ENCODE assay signal across 1 cellular context in the genomic region with DNA sequence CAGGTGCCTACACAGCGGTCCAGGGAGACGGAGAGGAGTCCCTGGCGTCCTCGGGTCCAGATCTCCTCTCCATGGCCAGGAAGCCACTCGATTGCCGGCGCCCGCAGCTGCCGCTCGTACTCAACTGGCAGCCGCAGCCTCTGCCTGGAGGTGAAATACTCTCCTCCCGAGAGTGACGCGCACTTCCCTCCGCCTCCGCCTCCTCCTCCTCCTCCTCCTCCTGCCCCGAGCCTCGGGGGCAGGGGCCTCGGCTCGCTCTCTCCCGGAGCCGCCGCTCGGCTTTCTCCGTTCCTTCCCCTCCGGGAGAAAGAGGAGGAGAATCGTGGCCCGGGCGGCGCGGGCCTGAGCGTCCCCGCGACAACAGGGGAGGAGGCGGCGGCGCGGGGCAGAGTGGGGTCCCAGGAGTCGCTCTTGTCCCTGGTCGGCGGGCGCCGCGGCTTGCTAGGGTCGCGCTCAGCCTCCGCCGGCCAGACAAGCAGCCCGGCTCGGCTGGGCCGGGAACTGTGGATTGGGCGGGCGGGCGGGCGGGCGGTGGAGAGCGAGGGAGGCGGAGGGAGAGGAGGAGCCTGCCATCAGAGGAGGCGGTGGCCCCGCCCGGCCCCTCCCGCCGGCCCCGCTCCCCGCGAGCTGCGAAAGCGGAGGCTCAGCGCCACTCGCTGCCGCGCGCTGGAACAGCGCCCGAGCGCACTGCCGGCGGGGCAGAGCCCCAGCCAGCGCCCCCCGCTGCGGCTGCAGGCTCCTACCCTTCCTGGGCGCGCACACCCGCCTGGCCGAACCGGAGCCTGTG.
TF ChIP-seq lines count a peak whose summit lies in the region.

A gene with protein sequence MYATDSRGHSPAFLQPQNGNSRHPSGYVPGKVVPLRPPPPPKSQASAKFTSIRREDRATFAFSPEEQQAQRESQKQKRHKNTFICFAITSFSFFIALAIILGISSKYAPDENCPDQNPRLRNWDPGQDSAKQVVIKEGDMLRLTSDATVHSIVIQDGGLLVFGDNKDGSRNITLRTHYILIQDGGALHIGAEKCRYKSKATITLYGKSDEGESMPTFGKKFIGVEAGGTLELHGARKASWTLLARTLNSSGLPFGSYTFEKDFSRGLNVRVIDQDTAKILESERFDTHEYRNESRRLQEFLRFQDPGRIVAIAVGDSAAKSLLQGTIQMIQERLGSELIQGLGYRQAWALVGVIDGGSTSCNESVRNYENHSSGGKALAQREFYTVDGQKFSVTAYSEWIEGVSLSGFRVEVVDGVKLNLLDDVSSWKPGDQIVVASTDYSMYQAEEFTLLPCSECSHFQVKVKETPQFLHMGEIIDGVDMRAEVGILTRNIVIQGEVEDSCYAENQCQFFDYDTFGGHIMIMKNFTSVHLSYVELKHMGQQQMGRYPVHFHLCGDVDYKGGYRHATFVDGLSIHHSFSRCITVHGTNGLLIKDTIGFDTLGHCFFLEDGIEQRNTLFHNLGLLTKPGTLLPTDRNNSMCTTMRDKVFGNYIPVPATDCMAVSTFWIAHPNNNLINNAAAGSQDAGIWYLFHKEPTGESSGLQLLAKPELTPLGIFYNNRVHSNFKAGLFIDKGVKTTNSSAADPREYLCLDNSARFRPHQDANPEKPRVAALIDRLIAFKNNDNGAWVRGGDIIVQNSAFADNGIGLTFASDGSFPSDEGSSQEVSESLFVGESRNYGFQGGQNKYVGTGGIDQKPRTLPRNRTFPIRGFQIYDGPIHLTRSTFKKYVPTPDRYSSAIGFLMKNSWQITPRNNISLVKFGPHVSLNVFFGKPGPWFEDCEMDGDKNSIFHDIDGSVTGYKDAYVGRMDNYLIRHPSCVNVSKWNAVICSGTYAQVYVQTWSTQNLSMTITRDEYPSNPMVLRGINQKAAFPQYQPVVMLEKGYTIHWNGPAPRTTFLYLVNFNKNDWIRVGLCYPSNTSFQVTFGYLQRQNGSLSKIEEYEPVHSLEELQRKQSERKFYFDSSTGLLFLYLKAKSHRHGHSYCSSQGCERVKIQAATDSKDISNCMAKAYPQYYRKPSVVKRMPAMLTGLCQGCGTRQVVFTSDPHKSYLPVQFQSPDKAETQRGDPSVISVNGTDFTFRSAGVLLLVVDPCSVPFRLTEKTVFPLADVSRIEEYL (N-terminal part only) (minus strand): TSS at position 126 of the 787 bp plus-strand sequence. CDS start 18,140 bp downstream, outside the sequence.

TF ChIP-seq in HepG2, 621 proteins besides CTCF, POLR2A, EP300 and RAD21 (continued from another document and continues in another):
- TF ChIP-seq, protein P1, sequence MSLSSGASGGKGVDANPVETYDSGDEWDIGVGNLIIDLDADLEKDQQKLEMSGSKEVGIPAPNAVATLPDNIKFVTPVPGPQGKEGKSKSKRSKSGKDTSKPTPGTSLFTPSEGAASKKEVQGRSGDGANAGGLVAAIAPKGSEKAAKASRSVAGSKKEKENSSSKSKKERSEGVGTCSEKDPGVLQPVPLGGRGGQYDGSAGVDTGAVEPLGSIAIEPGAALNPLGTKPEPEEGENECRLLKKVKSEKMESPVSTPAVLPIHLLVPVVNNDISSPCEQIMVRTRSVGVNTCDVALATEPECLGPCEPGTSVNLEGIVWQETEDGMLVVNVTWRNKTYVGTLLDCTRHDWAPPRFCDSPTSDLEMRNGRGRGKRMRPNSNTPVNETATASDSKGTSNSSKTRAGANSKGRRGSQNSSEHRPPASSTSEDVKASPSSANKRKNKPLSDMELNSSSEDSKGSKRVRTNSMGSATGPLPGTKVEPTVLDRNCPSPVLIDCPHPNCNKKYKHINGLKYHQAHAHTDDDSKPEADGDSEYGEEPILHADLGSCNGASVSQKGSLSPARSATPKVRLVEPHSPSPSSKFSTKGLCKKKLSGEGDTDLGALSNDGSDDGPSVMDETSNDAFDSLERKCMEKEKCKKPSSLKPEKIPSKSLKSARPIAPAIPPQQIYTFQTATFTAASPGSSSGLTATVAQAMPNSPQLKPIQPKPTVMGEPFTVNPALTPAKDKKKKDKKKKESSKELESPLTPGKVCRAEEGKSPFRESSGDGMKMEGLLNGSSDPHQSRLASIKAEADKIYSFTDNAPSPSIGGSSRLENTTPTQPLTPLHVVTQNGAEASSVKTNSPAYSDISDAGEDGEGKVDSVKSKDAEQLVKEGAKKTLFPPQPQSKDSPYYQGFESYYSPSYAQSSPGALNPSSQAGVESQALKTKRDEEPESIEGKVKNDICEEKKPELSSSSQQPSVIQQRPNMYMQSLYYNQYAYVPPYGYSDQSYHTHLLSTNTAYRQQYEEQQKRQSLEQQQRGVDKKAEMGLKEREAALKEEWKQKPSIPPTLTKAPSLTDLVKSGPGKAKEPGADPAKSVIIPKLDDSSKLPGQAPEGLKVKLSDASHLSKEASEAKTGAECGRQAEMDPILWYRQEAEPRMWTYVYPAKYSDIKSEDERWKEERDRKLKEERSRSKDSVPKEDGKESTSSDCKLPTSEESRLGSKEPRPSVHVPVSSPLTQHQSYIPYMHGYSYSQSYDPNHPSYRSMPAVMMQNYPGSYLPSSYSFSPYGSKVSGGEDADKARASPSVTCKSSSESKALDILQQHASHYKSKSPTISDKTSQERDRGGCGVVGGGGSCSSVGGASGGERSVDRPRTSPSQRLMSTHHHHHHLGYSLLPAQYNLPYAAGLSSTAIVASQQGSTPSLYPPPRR (CRISPR knock-in tag; IDR thresholded peaks at IDR 0.05; ENCODE audit: borderline replicate concordance): peak; percentile 62
- no peak for TF ChIP-seq KDM1A (CRISPR knock-in tag; IDR thresholded peaks at IDR 0.05)
- TF ChIP-seq GFI1 (CRISPR knock-in tag; IDR thresholded peaks at IDR 0.05; ENCODE audit: borderline replicate concordance): 0 out of 2 replicates have a peak, but pooled peaks have one; percentile 21
- TF ChIP-seq ZNF12 (CRISPR knock-in tag; IDR thresholded peaks at IDR 0.05): peak; percentile 32; the same call in 1 of the 2 replicates
- TF ChIP-seq SP4 (CRISPR knock-in tag; IDR thresholded peaks at IDR 0.05): peak; percentile 54
- TF ChIP-seq ZNF780A (CRISPR knock-in tag; IDR thresholded peaks at IDR 0.05): 0 out of 2 replicates have a peak, but pooled peaks have one; percentile 35
- TF ChIP-seq, protein P2, sequence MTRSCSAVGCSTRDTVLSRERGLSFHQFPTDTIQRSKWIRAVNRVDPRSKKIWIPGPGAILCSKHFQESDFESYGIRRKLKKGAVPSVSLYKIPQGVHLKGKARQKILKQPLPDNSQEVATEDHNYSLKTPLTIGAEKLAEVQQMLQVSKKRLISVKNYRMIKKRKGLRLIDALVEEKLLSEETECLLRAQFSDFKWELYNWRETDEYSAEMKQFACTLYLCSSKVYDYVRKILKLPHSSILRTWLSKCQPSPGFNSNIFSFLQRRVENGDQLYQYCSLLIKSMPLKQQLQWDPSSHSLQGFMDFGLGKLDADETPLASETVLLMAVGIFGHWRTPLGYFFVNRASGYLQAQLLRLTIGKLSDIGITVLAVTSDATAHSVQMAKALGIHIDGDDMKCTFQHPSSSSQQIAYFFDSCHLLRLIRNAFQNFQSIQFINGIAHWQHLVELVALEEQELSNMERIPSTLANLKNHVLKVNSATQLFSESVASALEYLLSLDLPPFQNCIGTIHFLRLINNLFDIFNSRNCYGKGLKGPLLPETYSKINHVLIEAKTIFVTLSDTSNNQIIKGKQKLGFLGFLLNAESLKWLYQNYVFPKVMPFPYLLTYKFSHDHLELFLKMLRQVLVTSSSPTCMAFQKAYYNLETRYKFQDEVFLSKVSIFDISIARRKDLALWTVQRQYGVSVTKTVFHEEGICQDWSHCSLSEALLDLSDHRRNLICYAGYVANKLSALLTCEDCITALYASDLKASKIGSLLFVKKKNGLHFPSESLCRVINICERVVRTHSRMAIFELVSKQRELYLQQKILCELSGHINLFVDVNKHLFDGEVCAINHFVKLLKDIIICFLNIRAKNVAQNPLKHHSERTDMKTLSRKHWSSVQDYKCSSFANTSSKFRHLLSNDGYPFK (CRISPR knock-in tag; IDR thresholded peaks at IDR 0.05; ENCODE audit: borderline replicate concordance): no peak
- TF ChIP-seq POLR2AphosphoS5 (IDR thresholded peaks at IDR 0.05; ENCODE audit: low read depth, low read length): peak; percentile 92
- TF ChIP-seq ZNF615 (CRISPR knock-in tag; IDR thresholded peaks at IDR 0.05; ENCODE audit: borderline replicate concordance): 0 out of 2 replicates have a peak, but pooled peaks have one; percentile 86
- TF ChIP-seq AHR (CRISPR knock-in tag; IDR thresholded peaks at IDR 0.05): 0 out of 2 replicates have a peak, but pooled peaks have one; percentile 64
- TF ChIP-seq ZNF747 (CRISPR knock-in tag; IDR thresholded peaks at IDR 0.05; ENCODE audit: borderline replicate concordance): peak; percentile 68; the same call in 1 of the 2 replicates
- TF ChIP-seq ETV6 (CRISPR knock-in tag; conservative IDR thresholded peaks at IDR 0.05): 0 out of 2 replicates have a peak, but pooled peaks have one; percentile 53
- TF ChIP-seq MXD4 (CRISPR knock-in tag; IDR thresholded peaks at IDR 0.05): 0 out of 2 replicates have a peak, but pooled peaks have one; percentile 38
- TF ChIP-seq, protein P3, sequence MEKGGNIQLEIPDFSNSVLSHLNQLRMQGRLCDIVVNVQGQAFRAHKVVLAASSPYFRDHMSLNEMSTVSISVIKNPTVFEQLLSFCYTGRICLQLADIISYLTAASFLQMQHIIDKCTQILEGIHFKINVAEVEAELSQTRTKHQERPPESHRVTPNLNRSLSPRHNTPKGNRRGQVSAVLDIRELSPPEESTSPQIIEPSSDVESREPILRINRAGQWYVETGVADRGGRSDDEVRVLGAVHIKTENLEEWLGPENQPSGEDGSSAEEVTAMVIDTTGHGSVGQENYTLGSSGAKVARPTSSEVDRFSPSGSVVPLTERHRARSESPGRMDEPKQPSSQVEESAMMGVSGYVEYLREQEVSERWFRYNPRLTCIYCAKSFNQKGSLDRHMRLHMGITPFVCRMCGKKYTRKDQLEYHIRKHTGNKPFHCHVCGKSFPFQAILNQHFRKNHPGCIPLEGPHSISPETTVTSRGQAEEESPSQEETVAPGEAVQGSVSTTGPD (CRISPR knock-in tag; IDR thresholded peaks at IDR 0.05): no peak
- TF ChIP-seq ZNF605 (CRISPR knock-in tag; IDR thresholded peaks at IDR 0.05): peak; percentile 10; the same call in 1 of the 2 replicates
- TF ChIP-seq KDM2A (CRISPR knock-in tag; IDR thresholded peaks at IDR 0.05; ENCODE audit: borderline replicate concordance, low read depth): peak; percentile 78; the same call in 1 of the 2 replicates
- peak; percentile 54; the same call in 1 of the 2 replicates for TF ChIP-seq RXRA (CRISPR knock-in tag; IDR thresholded peaks at IDR 0.05)
- TF ChIP-seq FOXK1 (CRISPR knock-in tag; IDR thresholded peaks at IDR 0.05; ENCODE audit: borderline replicate concordance, low read depth): 0 out of 2 replicates have a peak, but pooled peaks have one; percentile 30
- TF ChIP-seq ZNF790 (CRISPR knock-in tag; IDR thresholded peaks at IDR 0.05; ENCODE audit: borderline replicate concordance): 0 out of 2 replicates have a peak, but pooled peaks have one; percentile 66
- TF ChIP-seq BCL6 (CRISPR knock-in tag; IDR thresholded peaks at IDR 0.05): peak; percentile 35; the same call in 1 of the 2 replicates
- TF ChIP-seq, protein P4, sequence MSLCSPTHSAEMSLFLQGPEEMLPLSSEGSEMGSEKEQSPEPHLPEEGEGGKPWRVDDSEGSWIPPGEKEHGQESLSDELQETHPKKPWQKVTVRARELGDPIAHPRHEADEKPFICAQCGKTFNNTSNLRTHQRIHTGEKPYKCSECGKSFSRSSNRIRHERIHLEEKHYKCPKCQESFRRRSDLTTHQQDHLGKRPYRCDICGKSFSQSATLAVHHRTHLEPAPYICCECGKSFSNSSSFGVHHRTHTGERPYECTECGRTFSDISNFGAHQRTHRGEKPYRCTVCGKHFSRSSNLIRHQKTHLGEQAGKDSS (CRISPR knock-in tag; IDR thresholded peaks at IDR 0.05; ENCODE audit: borderline replicate concordance, low read depth): 0 out of 2 replicates have a peak, but pooled peaks have one; percentile 41
- peak; percentile 57; the same call in 1 of the 2 replicates for TF ChIP-seq ZNF564 (CRISPR knock-in tag; IDR thresholded peaks at IDR 0.05)
- TF ChIP-seq, protein P5, sequence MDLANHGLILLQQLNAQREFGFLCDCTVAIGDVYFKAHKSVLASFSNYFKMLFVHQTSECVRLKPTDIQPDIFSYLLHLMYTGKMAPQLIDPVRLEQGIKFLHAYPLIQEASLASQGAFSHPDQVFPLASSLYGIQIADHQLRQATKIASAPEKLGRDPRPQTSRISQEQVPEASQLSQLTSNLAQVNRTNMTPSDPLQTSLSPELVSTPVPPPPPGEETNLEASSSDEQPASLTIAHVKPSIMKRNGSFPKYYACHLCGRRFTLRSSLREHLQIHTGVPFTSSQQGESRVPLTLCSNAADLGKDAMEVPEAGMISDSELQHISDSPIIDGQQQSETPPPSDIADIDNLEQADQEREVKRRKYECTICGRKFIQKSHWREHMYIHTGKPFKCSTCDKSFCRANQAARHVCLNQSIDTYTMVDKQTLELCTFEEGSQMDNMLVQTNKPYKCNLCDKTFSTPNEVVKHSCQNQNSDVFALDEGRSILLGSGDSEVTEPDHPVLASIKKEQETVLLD (CRISPR knock-in tag; IDR thresholded peaks at IDR 0.05; ENCODE audit: low read depth): 0 out of 2 replicates have a peak, but pooled peaks have one; percentile 23
- TF ChIP-seq ZNF562 (CRISPR knock-in tag; IDR thresholded peaks at IDR 0.05; ENCODE audit: borderline replicate concordance): no peak
- TF ChIP-seq, protein P6, sequence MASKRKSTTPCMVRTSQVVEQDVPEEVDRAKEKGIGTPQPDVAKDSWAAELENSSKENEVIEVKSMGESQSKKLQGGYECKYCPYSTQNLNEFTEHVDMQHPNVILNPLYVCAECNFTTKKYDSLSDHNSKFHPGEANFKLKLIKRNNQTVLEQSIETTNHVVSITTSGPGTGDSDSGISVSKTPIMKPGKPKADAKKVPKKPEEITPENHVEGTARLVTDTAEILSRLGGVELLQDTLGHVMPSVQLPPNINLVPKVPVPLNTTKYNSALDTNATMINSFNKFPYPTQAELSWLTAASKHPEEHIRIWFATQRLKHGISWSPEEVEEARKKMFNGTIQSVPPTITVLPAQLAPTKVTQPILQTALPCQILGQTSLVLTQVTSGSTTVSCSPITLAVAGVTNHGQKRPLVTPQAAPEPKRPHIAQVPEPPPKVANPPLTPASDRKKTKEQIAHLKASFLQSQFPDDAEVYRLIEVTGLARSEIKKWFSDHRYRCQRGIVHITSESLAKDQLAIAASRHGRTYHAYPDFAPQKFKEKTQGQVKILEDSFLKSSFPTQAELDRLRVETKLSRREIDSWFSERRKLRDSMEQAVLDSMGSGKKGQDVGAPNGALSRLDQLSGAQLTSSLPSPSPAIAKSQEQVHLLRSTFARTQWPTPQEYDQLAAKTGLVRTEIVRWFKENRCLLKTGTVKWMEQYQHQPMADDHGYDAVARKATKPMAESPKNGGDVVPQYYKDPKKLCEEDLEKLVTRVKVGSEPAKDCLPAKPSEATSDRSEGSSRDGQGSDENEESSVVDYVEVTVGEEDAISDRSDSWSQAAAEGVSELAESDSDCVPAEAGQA (IDR thresholded peaks at IDR 0.05; ENCODE audit: low read depth): 0 out of 2 replicates have a peak, but pooled peaks have one; percentile 37
- TF ChIP-seq, protein P6 (CRISPR knock-in tag; IDR thresholded peaks at IDR 0.05; ENCODE audit: borderline replicate concordance): no peak
